15 cellular contexts compared by ENCODE assay signal in genomic region chr17:77212833-77213777, GRCh38.
A peak's percentile ranks its signal among the peaks of the same experiment; 100 is the strongest.
DNase-seq lines count a peak whose midpoint lies in the region; ATAC-seq and TF ChIP-seq lines count a peak whose summit lies in the region.
"Had no signal": no experiment of that assay in that cellular context is flagged by ENCODE, and none has a peak within 500 bp of the region (broad histone marks: within the 10 kb centered on the region; RNA-seq: fewer than 3 reads in every experiment).

No MANE protein-coding gene starts in this region.

- H3K36me3 Mint-ChIP-seq in glutamatergic neuron (ENCODE audit: unreplicated experiment) (peaks cover 27% of the 10 kb centered on the region), progenitor cell of endocrine pancreas (ENCODE audit: insufficient read depth) (peaks cover 32% of the 10 kb centered on the region)

- peak overlapping the region in 3 of 4 donors; percentile 17 to 36 (median 29) for H3K27ac ChIP-seq in gastrocnemius medialis

- peaks cover 47 to 54% of the 10 kb centered on the region in 2 donors for H3K4me1 ChIP-seq in gastrocnemius medialis

- TF ChIP-seq CTCF in glutamatergic neuron (IDR thresholded peaks at IDR 0.05; ENCODE audit: partially characterized antibody, unreplicated experiment) (no peak), gastrocnemius medialis (IDR thresholded peaks at IDR 0.05 in 4 of 5, conservative IDR thresholded peaks at IDR 0.05 in 1 of 5) (no peak), progenitor cell of endocrine pancreas (IDR thresholded peaks at IDR 0.05; ENCODE audit: unreplicated experiment) (no peak)

- H3K9me3 Mint-ChIP-seq in glutamatergic neuron (ENCODE audit: unreplicated experiment) (peaks cover 4% of the 10 kb centered on the region), progenitor cell of endocrine pancreas (ENCODE audit: low read depth) (no peaks in the 10 kb centered on the region)
- H3K9me3 Mint-ChIP-seq: activated naive CD8-positive, alpha-beta T cell treated with anti-CD3 and anti-CD28 coated beads, Interleukin-2, amount 50 U/mL, for 24 hours had no signal

- ATAC-seq in GM18870 (IDR thresholded peaks at IDR 0.05; ENCODE audit: unreplicated experiment) (peak; percentile 22), HG03432 (IDR thresholded peaks at IDR 0.05; ENCODE audit: unreplicated experiment) (peak; percentile 18), gastrocnemius medialis (no peak)
- ATAC-seq: activated naive CD8-positive, alpha-beta T cell treated with anti-CD3 and anti-CD28 coated beads, Interleukin-2, amount 50 U/mL, for 24 hours had no signal

- H3K4me3 Mint-ChIP-seq in glutamatergic neuron (ENCODE audit: unreplicated experiment) (no peak overlapping the region), progenitor cell of endocrine pancreas (ENCODE audit: low read depth) (no peak overlapping the region)
- H3K4me3 Mint-ChIP-seq: activated naive CD8-positive, alpha-beta T cell treated with anti-CD3 and anti-CD28 coated beads, Interleukin-2, amount 50 U/mL, for 24 hours had no signal

- no peak for TF ChIP-seq POLR2A in gastrocnemius medialis (IDR thresholded peaks at IDR 0.05)

- intact Hi-C loops in gastrocnemius medialis (cut with DNase I; ENCODE audit: low total_unique reads) = no loop called here

- H3K9me3 ChIP-seq in gastrocnemius medialis = no peaks in the 10 kb centered on the region

- no peaks in the 10 kb centered on the region for H3K27me3 ChIP-seq in gastrocnemius medialis

- H3K4me3 ChIP-seq in gastrocnemius medialis = no peak overlapping the region
- H3K4me3 ChIP-seq: coronary artery had no signal

- in situ Hi-C loops in gastrocnemius medialis (cut with MboI; ENCODE audit: low sequenced_read_pairs in 4 of 4) = loop anchor here in 1 of 4 donors (10.0 kb wide), 1 partner anchor 118 kb away; no protein-coding TSS in a partner anchor

- peaks cover 5% of the 10 kb centered on the region for H3K27me3 Mint-ChIP-seq in glutamatergic neuron (ENCODE audit: unreplicated experiment)
- no peaks in the 10 kb centered on the region for H3K27me3 Mint-ChIP-seq in progenitor cell of endocrine pancreas
- H3K27me3 Mint-ChIP-seq: activated naive CD8-positive, alpha-beta T cell treated with anti-CD3 and anti-CD28 coated beads, Interleukin-2, amount 50 U/mL, for 24 hours had no signal

- peak; percentile 27 for DNase-seq in glutamatergic neuron
- no peak for DNase-seq in gastrocnemius medialis
- no peak for DNase-seq in mucosa of gallbladder (ENCODE audit: low spot score)
- no peak for DNase-seq in KG1 (lab: John Stamatoyannopoulos, UW)
- no peak for DNase-seq in activated CD4-positive, CD25-positive, alpha-beta regulatory T cell treated with anti-CD3 and anti-CD28 coated beads, Interleukin-2, amount 50 U/mL, for 72 hours
- no peak for DNase-seq in progenitor cell of endocrine pancreas (ENCODE audit: low spot score, unreplicated experiment)
- DNase-seq: activated CD8-positive, alpha-beta memory T cell treated with anti-CD3 and anti-CD28 coated beads, Interleukin-2, amount 50 U/mL, for 4 hours; activated naive CD8-positive, alpha-beta T cell treated with anti-CD3 and anti-CD28 coated beads, Interleukin-2, amount 50 U/mL, for 24 hours; EL; NCI-H2029; NCI-H82; stimulated activated CD4-positive, alpha-beta T cell treated with anti-CD3 and anti-CD28 coated beads, Interleukin-2, amount 100 ng/mL, for 24 hours had no signal

- H3K27ac Mint-ChIP-seq in glutamatergic neuron (ENCODE audit: unreplicated experiment) (peak overlapping the region; percentile 39), progenitor cell of endocrine pancreas (no peak overlapping the region)
- H3K27ac Mint-ChIP-seq: activated naive CD8-positive, alpha-beta T cell treated with anti-CD3 and anti-CD28 coated beads, Interleukin-2, amount 50 U/mL, for 24 hours had no signal

- H3K36me3 ChIP-seq in gastrocnemius medialis = peaks cover 0 to 81% of the 10 kb centered on the region in 2 donors

- H3K4me1 Mint-ChIP-seq in glutamatergic neuron (ENCODE audit: low read depth, unreplicated experiment) = peaks cover 4% of the 10 kb centered on the region
- peaks cover 17% of the 10 kb centered on the region for H3K4me1 Mint-ChIP-seq in progenitor cell of endocrine pancreas (ENCODE audit: low read depth)

Comparison
In these comparisons a context has a peak if more than half of its experiments do, and no peak if none do; other contexts are left out.
1. ATAC-seq: peak in GM18870 (single experiment) and HG03432 (single experiment); none in gastrocnemius medialis (0 of 2).